In the genomic region with DNA sequence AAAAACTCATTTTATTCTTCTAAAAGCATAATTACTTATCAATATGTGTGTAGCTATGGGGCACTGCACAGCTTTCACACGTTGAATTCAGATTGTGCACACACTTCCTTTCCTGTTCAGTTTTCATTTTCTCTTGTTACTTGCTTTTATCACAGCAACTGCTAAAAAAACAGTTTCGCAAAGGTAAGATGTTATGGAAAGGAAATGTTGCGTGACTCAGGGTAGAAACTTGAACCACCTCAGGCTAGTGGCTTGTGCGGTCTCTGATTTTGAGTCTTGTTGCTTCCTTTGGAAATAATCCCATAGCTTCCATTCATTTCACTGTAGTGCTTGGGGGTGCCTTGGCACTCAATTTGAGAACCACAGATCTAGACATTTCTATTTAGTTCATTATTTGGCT, we compare ENCODE assay signal across 13 cellular contexts.
DNase-seq lines count a peak whose midpoint lies in the region; ATAC-seq lines count a peak whose summit lies in the region.
"Had no signal": no experiment of that assay in that cellular context is flagged by ENCODE, and none has a peak within 500 bp of the region (broad histone marks: within the 10 kb centered on the region; RNA-seq: fewer than 3 reads in every experiment).

No MANE protein-coding gene starts in this region.

- peak; percentile 56 for DNase-seq in EH (ENCODE audit: low read depth)
- DNase-seq in HK-2 (ENCODE audit: unreplicated experiment) = peak; percentile 45
- DNase-seq in activated gamma-delta T cell (lab: John Stamatoyannopoulos, UW) = no peak
- DNase-seq in iPS-NIHi7 (ENCODE audit: extremely low spot score) = no peak
- no peak for DNase-seq in OCI-M1 (lab: John Stamatoyannopoulos, UW)
- DNase-seq: colonic mucosa; HCEC 1CT; NCI-H1930; stimulated activated CD4-positive, alpha-beta T cell treated with anti-CD3 and anti-CD28 coated beads, Interleukin-12 subunit alpha, Interleukin-12 subunit beta, amount 100 ng/mL, for 4 hours had no signal

- ATAC-seq in GM21447 (IDR thresholded peaks at IDR 0.05; ENCODE audit: unreplicated experiment) = peak; percentile 68
- no peak for ATAC-seq in activated CD4-positive, CD25-positive, alpha-beta regulatory T cell treated with anti-CD3 and anti-CD28 coated beads, Interleukin-2, amount 50 U/mL, for 24 hours

- peak overlapping the region; percentile 4 for H3K27ac ChIP-seq in cingulate gyrus (ENCODE audit: low read depth, low read length)
- H3K27ac ChIP-seq: colonic mucosa, VCaP had no signal

Comparison
In these comparisons a context has a peak if more than half of its experiments do, and no peak if none do; other contexts are left out.
1. DNase-seq: peak in EH (single experiment) and HK-2 (single experiment); none in activated gamma-delta T cell (single experiment), iPS-NIHi7 (single experiment) and OCI-M1 (single experiment).